In genomic region chr10:116741391-116742351, GRCh38 we compare ENCODE assay signal across 8 cellular contexts. TPM values are rescaled to one million over a fixed set of nuclear protein-coding genes. Genes with fewer than 3 reads are reported as not detected.
DNase-seq lines count a peak whose midpoint lies in the region; ATAC-seq, FAIRE-seq and TF ChIP-seq lines count a peak whose summit lies in the region.

No MANE protein-coding gene starts in this region.

- H3K4me3 Mint-ChIP-seq in activated T-cell treated with anti-CD3 and anti-CD28 coated beads, Interleukin-2, amount 50 U/mL, for 72 hours, result peak overlapping the region in 1 of 2 donors; percentile 47

- H3K4me3 ChIP-seq in right cardiac atrium (ENCODE audit: low read length) (peak overlapping the region; percentile 77), skeletal muscle cell (ENCODE audit: low read depth, low read length) (peak overlapping the region; percentile 64)

- no peaks in the 10 kb centered on the region for H3K27me3 ChIP-seq in right cardiac atrium (ENCODE audit: control insufficient read depth, insufficient read depth)

- H3K4me1 Mint-ChIP-seq in activated T-cell treated with anti-CD3 and anti-CD28 coated beads, Interleukin-2, amount 50 U/mL, for 72 hours (ENCODE audit: low read depth), result no peaks in the 10 kb centered on the region

- H3K9me3 Mint-ChIP-seq in activated T-cell treated with anti-CD3 and anti-CD28 coated beads, Interleukin-2, amount 50 U/mL, for 72 hours, result peaks cover 0 to 3% of the 10 kb centered on the region in 2 donors

- DNase-seq in GM12891 (ENCODE audit: insufficient read length, low spot score), result peak; percentile 23
- peak in 1 of 2 donors; percentile 3 for DNase-seq in activated T-cell treated with anti-CD3 and anti-CD28 coated beads, Interleukin-2, amount 50 U/mL, for 72 hours
- peak; percentile 39 to 77 (median 77) for DNase-seq in right cardiac atrium
- no peak for DNase-seq in skeletal muscle cell (ENCODE audit: low read depth)
- no peak for DNase-seq in activated CD4-positive, CD25-positive, alpha-beta regulatory T cell (lab: John Stamatoyannopoulos, UW)
- DNase-seq in NCI-H1048 (lab: John Stamatoyannopoulos, UW), result no peak

- H3K27ac Mint-ChIP-seq in activated T-cell treated with anti-CD3 and anti-CD28 coated beads, Interleukin-2, amount 50 U/mL, for 72 hours, result no peak overlapping the region

- no peak for FAIRE-seq in GM12891 (lab: Jason Lieb, UNC)

- ATAC-seq in HG02763 (IDR thresholded peaks at IDR 0.05; ENCODE audit: unreplicated experiment) (peak; percentile 16), right cardiac atrium (peak; percentile 10 to 18), HG03108 (IDR thresholded peaks at IDR 0.05; ENCODE audit: unreplicated experiment) (no peak)
- peak; percentile 6 to 20 for ATAC-seq in activated T-cell treated with anti-CD3 and anti-CD28 coated beads, Interleukin-2, amount 50 U/mL, for 72 hours (replicated peaks in 1 of 2)

- under 1% methylated on average over 93 of the region's 93 CpGs for WGBS in right cardiac atrium

- no peaks in the 10 kb centered on the region for H3K4me1 ChIP-seq in right cardiac atrium (ENCODE audit: control insufficient read depth, insufficient read depth, low read length)

- intact Hi-C loops in right cardiac atrium (cut with DNase I), result no loop called here

- H3K36me3 Mint-ChIP-seq in activated T-cell treated with anti-CD3 and anti-CD28 coated beads, Interleukin-2, amount 50 U/mL, for 72 hours (ENCODE audit: insufficient read depth in 2 of 2), result no peaks in the 10 kb centered on the region

- H3K27me3 Mint-ChIP-seq in activated T-cell treated with anti-CD3 and anti-CD28 coated beads, Interleukin-2, amount 50 U/mL, for 72 hours (ENCODE audit: low read depth), result peaks cover 69% of the 10 kb centered on the region

- no peak for TF ChIP-seq POLR2A in GM12891 (IDR thresholded peaks at IDR 0.05; ENCODE audit: low read depth, low read length)

- H3K9me3 ChIP-seq in right cardiac atrium (ENCODE audit: control insufficient read depth, low read length), result no peaks in the 10 kb centered on the region

- H3K27ac ChIP-seq in right cardiac atrium (ENCODE audit: low read length), result peak overlapping the region; percentile 71

TF ChIP-seq in GM12891, 5 proteins besides CTCF, POLR2A, EP300 and RAD21:
- no peak for TF ChIP-seq POLR2AphosphoS5 (IDR thresholded peaks at IDR 0.05; ENCODE audit: low read depth, low read length)
- no peak for TF ChIP-seq POU2F2 (IDR thresholded peaks at IDR 0.05; ENCODE audit: low read depth, low read length)
TF ChIP-seq in GM12891: peak in this region for 0.

RNA-seq across cellular contexts. Expression of gene HSPA12A, which starts 0.7 kb away (rescaled TPM):
- 1.3 TPM for polyA plus RNA-seq in GM12891 (2012; ENCODE audit: low read depth, missing spikeins)
- under 1 TPM; 0.72 to 0.74 TPM for total RNA-seq in activated T-cell treated with anti-CD3 and anti-CD28 coated beads, Interleukin-2, amount 50 U/mL, for 72 hours
- total RNA-seq in right cardiac atrium, result 10 to 100 TPM; 13.1 to 21.9 (median 15.5) TPM
- 8.4 TPM for polyA plus RNA-seq in right cardiac atrium

Comparison
In these comparisons a context has a peak if more than half of its experiments do, and no peak if none do; other contexts are left out.
1. DNase-seq: peak in GM12891 (single experiment) and right cardiac atrium (3 of 3); none in skeletal muscle cell (single experiment), activated CD4-positive, CD25-positive, alpha-beta regulatory T cell (0 of 4) and NCI-H1048 (single experiment).
2. RNA of gene HSPA12A, which starts 0.7 kb away (total RNA-seq): 13.1 to 21.9 TPM in right cardiac atrium; 0.72 to 0.74 TPM in activated T-cell treated with anti-CD3 and anti-CD28 coated beads, Interleukin-2, amount 50 U/mL, for 72 hours; every median in the first group is over 4 times any median in the second.